ENCODE assay signal across 8 cellular contexts in the genomic region with DNA sequence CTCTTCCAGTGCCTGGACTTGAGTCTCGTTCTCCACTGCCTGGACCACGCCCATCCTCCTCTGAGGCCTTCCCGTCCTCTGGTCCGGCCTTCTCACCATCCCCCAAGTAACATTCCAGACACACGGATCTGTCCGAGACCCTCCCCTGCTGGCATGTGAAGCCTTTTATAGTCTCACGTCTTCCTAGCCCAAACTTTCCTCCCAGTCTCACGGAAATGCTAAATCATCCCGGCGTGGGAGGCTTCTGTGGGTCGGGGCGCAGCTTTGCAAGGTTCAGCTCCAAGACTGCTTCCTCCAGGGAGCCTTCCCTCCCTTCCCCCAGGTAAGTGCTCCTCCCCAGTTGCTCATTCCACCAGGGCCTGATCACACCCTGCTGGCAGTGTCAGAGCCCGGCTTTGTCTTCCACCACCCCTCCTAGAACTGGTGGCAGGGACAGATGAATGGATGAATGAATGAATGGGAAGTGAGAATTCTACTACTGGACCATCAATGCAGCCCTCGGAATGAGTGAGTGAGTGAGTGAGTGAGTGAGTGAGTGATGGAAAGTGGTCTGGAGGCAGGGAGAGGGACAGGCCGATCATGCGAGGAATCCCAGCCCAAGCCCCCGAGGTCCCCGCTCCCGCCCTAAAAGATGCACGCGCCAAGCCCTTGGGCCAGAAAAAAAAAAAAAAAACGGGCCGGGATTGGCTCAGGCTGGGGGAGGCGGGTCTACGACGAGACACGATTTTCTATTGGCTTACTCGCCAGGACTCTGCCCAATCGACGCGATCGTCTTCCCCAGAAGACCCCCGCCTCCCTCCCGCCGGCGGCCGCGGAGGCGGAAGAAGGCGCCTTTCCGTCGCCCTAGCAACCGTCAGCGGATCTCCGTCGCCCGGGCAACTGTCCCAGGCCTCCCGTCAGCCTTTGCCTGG. TPM values are rescaled to one million over a fixed set of nuclear protein-coding genes. Genes with fewer than 3 reads are reported as not detected.
DNase-seq lines count a peak whose midpoint lies in the region; ATAC-seq and TF ChIP-seq lines count a peak whose summit lies in the region.

No MANE protein-coding gene starts in this region.

- peaks cover 18% of the 10 kb centered on the region for H3K27me3 Mint-ChIP-seq in activated CD4-positive, alpha-beta memory T cell treated with anti-CD3 and anti-CD28 coated beads for 36 hours

- H3K36me3 ChIP-seq in left lung = no peaks in the 10 kb centered on the region

- H3K4me1 ChIP-seq in left lung = peaks cover 5 to 20% of the 10 kb centered on the region in 2 donors

- intact Hi-C loops in activated CD4-positive, alpha-beta memory T cell treated with anti-CD3 and anti-CD28 coated beads for 36 hours (cut with micrococcal nuclease) = no loop called here
- intact Hi-C loops in dorsolateral prefrontal cortex (cut with DNase I) (loop anchor here in 1 of 2 donors (5.0 kb wide), 1 partner anchor 41 kb away; no protein-coding TSS in a partner anchor), left lung (cut with DNase I) (no loop called here)

- TF ChIP-seq CTCF in dorsolateral prefrontal cortex (IDR thresholded peaks at IDR 0.05 in 54 of 56, conservative IDR thresholded peaks at IDR 0.05 in 2 of 56; ENCODE audit: low read depth in 1 of 56, partially characterized antibody in 56 of 56) (peak in 1 of 56 donors; percentile 12), left lung (IDR thresholded peaks at IDR 0.05) (no peak)

- H3K27ac ChIP-seq in dorsolateral prefrontal cortex = peak overlapping the region in 31 of 59 donors; percentile 2 to 85 (median 69)
- peak overlapping the region in 1 of 2 donors; percentile 33 for H3K27ac ChIP-seq in left lung

- peaks cover 14% of the 10 kb centered on the region for H3K4me1 Mint-ChIP-seq in activated CD4-positive, alpha-beta memory T cell treated with anti-CD3 and anti-CD28 coated beads for 36 hours (ENCODE audit: low read depth)

- POLR2A ChIA-PET in activated CD4-positive, alpha-beta memory T cell treated with anti-CD3 and anti-CD28 coated beads for 36 hours (lab: Charles Lee) = no interaction called here

- H3K9me3 ChIP-seq in left lung = no peaks in the 10 kb centered on the region

- no peaks in the 10 kb centered on the region for H3K36me3 Mint-ChIP-seq in activated CD4-positive, alpha-beta memory T cell treated with anti-CD3 and anti-CD28 coated beads for 36 hours

- DNase-seq in 8988T (peak; percentile 67), NCI-H69 (lab: John Stamatoyannopoulos, UW) (peak; percentile 99), dorsolateral prefrontal cortex (peak; percentile 78 to 95 (median 89)), left lung (peak; percentile 92 to 93)
- DNase-seq in activated CD4-positive, alpha-beta memory T cell treated with anti-CD3 and anti-CD28 coated beads for 36 hours = peak; percentile 87
- peak; percentile 64 for DNase-seq in stimulated activated CD4-positive, alpha-beta T cell treated with anti-CD3 and anti-CD28 coated beads, Interleukin-2, amount 100 ng/mL, for 4 hours (ENCODE audit: low read depth)

- H3K27me3 ChIP-seq in dorsolateral prefrontal cortex (no peaks in the 10 kb centered on the region), left lung (peaks cover 0 to 34% of the 10 kb centered on the region in 2 donors)

- H3K9me3 Mint-ChIP-seq in activated CD4-positive, alpha-beta memory T cell treated with anti-CD3 and anti-CD28 coated beads for 36 hours = no peaks in the 10 kb centered on the region

- H3K4me3 Mint-ChIP-seq in activated CD4-positive, alpha-beta memory T cell treated with anti-CD3 and anti-CD28 coated beads for 36 hours = peak overlapping the region; percentile 75

- CTCF ChIA-PET in activated CD4-positive, alpha-beta memory T cell treated with anti-CD3 and anti-CD28 coated beads for 36 hours (lab: Charles Lee) = no interaction called here

- H3K4me3 ChIP-seq in dorsolateral prefrontal cortex (peak overlapping the region; percentile 49 to 86 (median 75)), left lung (peak overlapping the region; percentile 47 to 54)

- H3K27ac Mint-ChIP-seq in activated CD4-positive, alpha-beta memory T cell treated with anti-CD3 and anti-CD28 coated beads for 36 hours = no peak overlapping the region

- ATAC-seq in GM18868 (IDR thresholded peaks at IDR 0.05; ENCODE audit: unreplicated experiment) (peak; percentile 74), HG03460 (IDR thresholded peaks at IDR 0.05; ENCODE audit: unreplicated experiment) (peak; percentile 68), left lung (peak; percentile 97)

RNA-seq across cellular contexts. Expression of a gene that starts 9.3 kb away (rescaled TPM):
- total RNA-seq in activated CD4-positive, alpha-beta memory T cell treated with anti-CD3 and anti-CD28 coated beads for 36 hours = not detected
- 1 to 10 TPM in 1 of 120 experiments, under 1 TPM in 39, not detected in 80; 0.20 to 1.3 (median 0.42) TPM for total RNA-seq in dorsolateral prefrontal cortex
- total RNA-seq in left lung = 1 to 10 TPM; 1.6 to 7.6 TPM

RNA-seq across cellular contexts. Expression of a gene that starts 22.2 kb away (rescaled TPM):
- not detected for total RNA-seq in activated CD4-positive, alpha-beta memory T cell treated with anti-CD3 and anti-CD28 coated beads for 36 hours
- total RNA-seq in dorsolateral prefrontal cortex = 10 to 100 TPM in 119 of 120 experiments, 1 to 10 TPM in 1; 9.9 to 79.9 (median 27.6) TPM
- total RNA-seq in left lung = 10 to 100 TPM; 73.2 to 94.1 TPM

Comparison
In these comparisons a context has a peak if more than half of its experiments do, and no peak if none do; other contexts are left out.
1. RNA of a gene that starts 22.2 kb away (total RNA-seq): 73.2 to 94.1 TPM in left lung and 9.9 to 79.9 TPM in dorsolateral prefrontal cortex; not detected in activated CD4-positive, alpha-beta memory T cell treated with anti-CD3 and anti-CD28 coated beads for 36 hours; every median in the first group is over 10 times any median in the second.
2. Peak in every context shown above with its lines, with median percentiles within 50 percentile points of each other: DNase-seq and ATAC-seq.